In the genomic region with DNA sequence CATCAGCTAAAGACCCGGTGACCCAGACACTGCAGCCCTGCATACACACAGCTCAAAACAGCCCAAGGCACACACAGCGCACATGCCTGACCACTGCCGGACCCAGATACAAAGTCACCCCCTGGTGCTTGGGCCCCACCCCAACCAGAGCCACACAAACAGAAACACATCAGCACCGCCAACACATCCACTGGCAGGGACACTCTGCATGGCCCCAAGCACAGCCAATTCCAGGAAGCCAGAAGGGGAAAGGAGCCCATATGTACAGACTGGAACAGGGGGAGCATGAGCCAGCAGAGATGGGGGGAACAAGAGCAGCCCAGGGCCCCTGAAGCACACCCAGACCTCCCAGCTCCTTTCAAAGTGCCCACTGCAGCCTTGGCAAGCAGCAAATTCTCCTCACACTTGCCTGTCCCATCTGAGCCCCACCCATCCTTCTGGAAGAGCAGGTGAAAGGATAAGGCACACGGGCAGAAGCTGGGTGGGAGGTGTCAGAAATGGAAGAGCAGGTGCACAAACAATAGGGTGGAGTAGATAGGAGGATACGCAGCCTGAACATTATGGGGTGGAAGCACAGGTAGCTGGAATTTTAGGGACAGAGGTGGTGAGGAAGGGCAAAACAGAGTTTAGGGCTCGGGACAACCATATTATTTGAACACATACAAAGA, we compare ENCODE assay signal across 12 cellular contexts.
DNase-seq lines count a peak whose midpoint lies in the region; ATAC-seq, FAIRE-seq and TF ChIP-seq lines count a peak whose summit lies in the region.
"Had no signal": no experiment of that assay in that cellular context is flagged by ENCODE, and none has a peak within 500 bp of the region (broad histone marks: within the 10 kb centered on the region; RNA-seq: fewer than 3 reads in every experiment).

No MANE protein-coding gene starts in this region.

- TF ChIP-seq CTCF in esophagus muscularis mucosa (IDR thresholded peaks at IDR 0.05) (no peak), pancreas (IDR thresholded peaks at IDR 0.05) (no peak)

- H3K27ac ChIP-seq in esophagus muscularis mucosa (replicated peaks in 1 of 4): peak overlapping the region; percentile 89 to 98 (median 97)
- peak overlapping the region in 3 of 4 donors; percentile 18 to 78 (median 54) for H3K27ac ChIP-seq in pancreas
- H3K27ac ChIP-seq: BLaER1 had no signal

- DNase-seq in COLO668 (lab: John Stamatoyannopoulos, UW; ENCODE audit: unreplicated experiment) (peak; percentile 76), NCI-H345 (lab: John Stamatoyannopoulos, UW) (peak; percentile 79), esophagus muscularis mucosa (ENCODE audit: extremely low spot score) (no peak), pancreas (peak in 2 of 6 donors; percentile 18 to 30), RKO (ENCODE audit: low spot score) (no peak)
- no peak for DNase-seq in activated naive CD4-positive, alpha-beta T cell (lab: John Stamatoyannopoulos, UW)
- no peak for DNase-seq in stimulated activated CD4-positive, alpha-beta T cell treated with anti-CD3 and anti-CD28 coated beads, Interleukin-2, amount 100 ng/mL, for 24 hours
- DNase-seq: cerebellar nuclear complex; stimulated activated CD4-positive, alpha-beta T cell treated with anti-CD3 and anti-CD28 coated beads, Interleukin-12 subunit alpha, Interleukin-12 subunit beta, amount 100 ng/mL, for 4 hours had no signal

- ATAC-seq in pancreas (peak in 2 of 4 donors; percentile 3 to 7), HG02970 (IDR thresholded peaks at IDR 0.05; ENCODE audit: low FRiP score, unreplicated experiment) (no peak)

- TF ChIP-seq POLR2A in esophagus muscularis mucosa (IDR thresholded peaks at IDR 0.05; ENCODE audit: low read depth): no peak

- 42% methylated on average over 4 of the region's 7 CpGs for WGBS in esophagus muscularis mucosa
- WGBS in pancreas, 2 donors: 53 to 58% methylated on average over 7 of the region's 7 CpGs

- H3K4me3 ChIP-seq in esophagus muscularis mucosa (peak overlapping the region; percentile 61 to 89 (median 76)), pancreas (no peak overlapping the region)
- H3K4me3 ChIP-seq: BLaER1 had no signal

- intact Hi-C loops in esophagus muscularis mucosa (cut with DNase I): no loop called here
- intact Hi-C loops in pancreas (cut with DNase I): no loop called here

- H3K27me3 ChIP-seq in esophagus muscularis mucosa (no peaks in the 10 kb centered on the region), pancreas (no peaks in the 10 kb centered on the region)
- H3K27me3 ChIP-seq: BLaER1 had no signal

- H3K9me3 ChIP-seq in esophagus muscularis mucosa (no peaks in the 10 kb centered on the region), pancreas (no peaks in the 10 kb centered on the region)
- H3K9me3 ChIP-seq: BLaER1 had no signal

- peaks cover 0 to 11% (median 3%) of the 10 kb centered on the region in 4 donors for H3K36me3 ChIP-seq in esophagus muscularis mucosa
- no peaks in the 10 kb centered on the region for H3K36me3 ChIP-seq in pancreas

- no peak for FAIRE-seq in pancreas (lab: Jason Lieb, UNC)
- FAIRE-seq: urothelium cell line had no signal

- peaks cover 100% of the 10 kb centered on the region in 4 donors for H3K4me1 ChIP-seq in esophagus muscularis mucosa
- H3K4me1 ChIP-seq in pancreas: peaks cover 37 to 78% (median 53%) of the 10 kb centered on the region in 3 donors

- TF ChIP-seq EP300 in esophagus muscularis mucosa (IDR thresholded peaks at IDR 0.05): peak; percentile 62

Comparison
In these comparisons a context has a peak if more than half of its experiments do, and no peak if none do; other contexts are left out.
1. DNase-seq: peak in COLO668 (single experiment) and NCI-H345 (single experiment); none in esophagus muscularis mucosa (single experiment), activated naive CD4-positive, alpha-beta T cell (0 of 4), RKO (single experiment) and stimulated activated CD4-positive, alpha-beta T cell treated with anti-CD3 and anti-CD28 coated beads, Interleukin-2, amount 100 ng/mL, for 24 hours (0 of 2).
2. H3K4me3 ChIP-seq: peak in esophagus muscularis mucosa (4 of 4); none in pancreas (0 of 4).